In genomic region chr22:37801946-37802309, GRCh38 we compare ENCODE assay signal across 9 cellular contexts. TPM values are rescaled to one million over a fixed set of nuclear protein-coding genes. Genes with fewer than 3 reads are reported as not detected.
DNase-seq lines count a peak whose midpoint lies in the region; ATAC-seq, FAIRE-seq and TF ChIP-seq lines count a peak whose summit lies in the region.
"Had no signal": no experiment of that assay in that cellular context is flagged by ENCODE, and none has a peak within 500 bp of the region (broad histone marks: within the 10 kb centered on the region; RNA-seq: fewer than 3 reads in every experiment).

No MANE protein-coding gene starts in this region.

- H3K4me2 ChIP-seq in A549, result peak overlapping the region; percentile 99

- 14% methylated on average over 10 of the region's 13 CpGs for WGBS in A549 (ENCODE audit: missing lambda C conversion rate)

- CTCF ChIA-PET in A549 (lab: Yijun Ruan, JAX), result interaction anchor here (1.5 kb wide), 2 partner anchors 9 to 159 kb away, joined by 4 to 6 read pairs; no protein-coding TSS in a partner anchor
- CTCF ChIA-PET in HEK293T (lab: Yijun Ruan, JAX), result no interaction called here

- no peak for TF ChIP-seq RAD21 in A549 (conservative IDR thresholded peaks at IDR 0.05 in 1 of 2, IDR thresholded peaks at IDR 0.05 in 1 of 2)

- H3K4me3 Mint-ChIP-seq in activated T-helper 17 cell treated with anti-CD3 and anti-CD28 coated beads, Interleukin-2, amount 50 U/mL, for 72 hours, result peak overlapping the region; percentile 78

- H3K36me3 ChIP-seq in tibial artery, result no peaks in the 10 kb centered on the region

- no peak for TF ChIP-seq POLR2A in A549 (IDR thresholded peaks at IDR 0.05; ENCODE audit: low read length)

- H3K27ac Mint-ChIP-seq in activated T-helper 17 cell treated with anti-CD3 and anti-CD28 coated beads, Interleukin-2, amount 50 U/mL, for 72 hours, result no peak overlapping the region

- H3K36me3 Mint-ChIP-seq in activated T-helper 17 cell treated with anti-CD3 and anti-CD28 coated beads, Interleukin-2, amount 50 U/mL, for 72 hours (ENCODE audit: low read depth), result no peaks in the 10 kb centered on the region

- H3K9me3 Mint-ChIP-seq in activated T-helper 17 cell treated with anti-CD3 and anti-CD28 coated beads, Interleukin-2, amount 50 U/mL, for 72 hours, result no peaks in the 10 kb centered on the region

- POLR2A ChIA-PET in A549 (lab: Yijun Ruan, JAX) (interaction anchor here (0.6 kb wide), 1 partner anchor 8 kb away, joined by 4 read pairs; no protein-coding TSS in a partner anchor), HEK293T (lab: Yijun Ruan, JAX) (interaction anchor here (1.0 to 1.6 kb wide), 5 partner anchors 61 to 194 kb away, joined by 3 to 8 read pairs (median 3); partner anchors contain the start of genes GGA1, NOL12 and PDXP)

- TF ChIP-seq CTCF in A549 (IDR thresholded peaks at IDR 0.05), result no peak
- no peak for TF ChIP-seq CTCF in tibial artery (IDR thresholded peaks at IDR 0.05)

- peaks cover 11% of the 10 kb centered on the region for H3K27me3 Mint-ChIP-seq in activated T-helper 17 cell treated with anti-CD3 and anti-CD28 coated beads, Interleukin-2, amount 50 U/mL, for 72 hours

- H3K27me3 ChIP-seq in tibial artery, result peaks cover 0 to 5% of the 10 kb centered on the region in 2 donors

- H3K9me3 ChIP-seq in A549, result no peaks in the 10 kb centered on the region
- no peaks in the 10 kb centered on the region for H3K9me3 ChIP-seq in tibial artery

- intact Hi-C loops in left colon (cut with DNase I, micrococcal nuclease) (no loop called here), tibial artery (cut with DNase I; ENCODE audit: low total_unique reads) (no loop called here)

- no peak for ATAC-seq in A549
- no peak for ATAC-seq in activated T-helper 17 cell treated with anti-CD3 and anti-CD28 coated beads, Interleukin-2, amount 50 U/mL, for 72 hours (replicated peaks)
- peak; percentile 46 for ATAC-seq in left colon
- ATAC-seq in GM18858 (IDR thresholded peaks at IDR 0.05; ENCODE audit: unreplicated experiment), result no peak

- H3K4me1 ChIP-seq in A549 (peaks cover 16% of the 10 kb centered on the region), tibial artery (peaks cover 0 to 47% (median 33%) of the 10 kb centered on the region in 4 donors)

- H3K4me3 ChIP-seq in A549, result peak overlapping the region; percentile 64
- H3K4me3 ChIP-seq in tibial artery, result peak overlapping the region; percentile 52 to 66

- no peak for FAIRE-seq in A549 (lab: Jason Lieb, UNC)
- no peak for FAIRE-seq in HTR-8/SVneo (lab: Jason Lieb, UNC)

- H3K4me1 Mint-ChIP-seq in activated T-helper 17 cell treated with anti-CD3 and anti-CD28 coated beads, Interleukin-2, amount 50 U/mL, for 72 hours, result peaks cover 13% of the 10 kb centered on the region

- no peak for TF ChIP-seq EP300 in A549 (IDR thresholded peaks at IDR 0.05)

- DNase-seq in A549 (ENCODE audit: low read depth in 1 of 2, low spot score in 1 of 2) (peak in 1 of 2 experiments; percentile 31), HEK293T (ENCODE audit: extremely low spot score) (no peak), left colon (peak; percentile 61 to 71), tibial artery (no peak), D341Med (ENCODE audit: low spot score) (no peak), HTR-8/SVneo (ENCODE audit: insufficient read length, low spot score) (no peak)

- H3K27ac ChIP-seq in A549 (peak overlapping the region; percentile 78 to 99), tibial artery (peak overlapping the region in 1 of 2 donors; percentile 33)

TF ChIP-seq in A549, 52 proteins besides CTCF, POLR2A, EP300 and RAD21:
- no peak for TF ChIP-seq RARB (CRISPR knock-in tag; IDR thresholded peaks at IDR 0.05)
- peak; percentile 33; the same call in 1 of the 2 replicates for TF ChIP-seq USF2 (IDR thresholded peaks at IDR 0.05)
- peak; percentile 54 for TF ChIP-seq BHLHE40 (IDR thresholded peaks at IDR 0.05; ENCODE audit: low read depth, low read length)
- TF ChIP-seq JUNB (IDR thresholded peaks at IDR 0.05), result no peak
- no peak for TF ChIP-seq HEYL (CRISPR knock-in tag; IDR thresholded peaks at IDR 0.05)

TF ChIP-seq in HEK293T, 16 proteins besides CTCF, POLR2A, EP300 and RAD21:
- TF ChIP-seq CTBP1 (IDR thresholded peaks at IDR 0.05; ENCODE audit: borderline replicate concordance) (no peak), FOXA1 (IDR thresholded peaks at IDR 0.05) (no peak), PKNOX1 (IDR thresholded peaks at IDR 0.05) (no peak), ARNT (IDR thresholded peaks at IDR 0.05) (0 out of 2 replicates have a peak, but pooled peaks have one; percentile 7), LEF1 (IDR thresholded peaks at IDR 0.05; ENCODE audit: borderline replicate concordance) (no peak)

RNA-seq across cellular contexts. Expression of gene GCAT, which starts 5.8 kb away (rescaled TPM):
- polyA plus RNA-seq in A549 (2011; rRNA removed) (1.2 and 1.3 TPM in 2 replicates), A549 (2017; fragmentation: RNase III; extraction: RNeasy Plus Mini Kit Qiagen cat#74134 plus additional on column Dnase treatment) (2.1 to 3.1 TPM (median 2.6 TPM) in 3 replicates)
- polyA plus RNA-seq in A549 (2012; cell fraction: cytosol; rRNA removed), result 3.2 and 4.8 TPM in 2 replicates
- 5.1 and 6.7 TPM in 2 replicates for polyA plus RNA-seq in A549 (2012; cell fraction: nucleus; rRNA removed)
- 2.2 and 3.6 TPM in 2 replicates for polyA minus RNA-seq in A549 (2011; rRNA and poly(A)+ RNA removed)
- total RNA-seq in activated T-helper 17 cell treated with anti-CD3 and anti-CD28 coated beads, Interleukin-2, amount 50 U/mL, for 72 hours, result 1 to 10 TPM; 4.2 to 5.1 TPM
- 10 to 100 TPM; 10.2 to 10.6 TPM for total RNA-seq in left colon

RNA-seq across cellular contexts. Expression of gene GALR3, which starts 21.3 kb away (rescaled TPM):
- polyA plus RNA-seq in A549 (2011; rRNA removed) (not detected in 2 replicates), A549 (2017; fragmentation: RNase III; extraction: RNeasy Plus Mini Kit Qiagen cat#74134 plus additional on column Dnase treatment) (not detected in 3 replicates)
- polyA plus RNA-seq in A549 (2012; cell fraction: cytosol; rRNA removed), result not detected in 2 replicates
- polyA plus RNA-seq in A549 (2012; cell fraction: nucleus; rRNA removed), result 0.06 TPM in 1 of 2 replicates, not detected in the other
- polyA minus RNA-seq in A549 (2011; rRNA and poly(A)+ RNA removed), result not detected in 2 replicates
- total RNA-seq in activated T-helper 17 cell treated with anti-CD3 and anti-CD28 coated beads, Interleukin-2, amount 50 U/mL, for 72 hours, result not detected
- not detected for total RNA-seq in left colon
- total RNA-seq: dermis microvascular lymphatic vessel endothelial cell had no signal

RNA-seq across cellular contexts. Expression of gene ANKRD54, which starts 42.2 kb away (rescaled TPM):
- polyA plus RNA-seq in A549 (2011; rRNA removed), result 13.2 and 15.2 TPM in 2 replicates
- polyA plus RNA-seq in A549 (2012; cell fraction: cytosol; rRNA removed), result 27.2 and 35.3 TPM in 2 replicates
- polyA plus RNA-seq in A549 (2012; cell fraction: nucleus; rRNA removed), result 50.3 and 76.5 TPM in 2 replicates
- 19.3 to 21.8 TPM (median 21.1 TPM) in 3 replicates for polyA plus RNA-seq in A549 (2017; fragmentation: RNase III; extraction: RNeasy Plus Mini Kit Qiagen cat#74134 plus additional on column Dnase treatment)
- 14.0 and 17.0 TPM in 2 replicates for polyA minus RNA-seq in A549 (2011; rRNA and poly(A)+ RNA removed)
- total RNA-seq in activated T-helper 17 cell treated with anti-CD3 and anti-CD28 coated beads, Interleukin-2, amount 50 U/mL, for 72 hours, result 10 to 100 TPM; 13.0 to 25.2 TPM
- total RNA-seq in left colon, result 10 to 100 TPM; 21.1 to 25.6 TPM

RNA-seq across cellular contexts. Expression of gene EIF3L, which starts 47.3 kb away (rescaled TPM):
- 423 and 493 TPM in 2 replicates for polyA plus RNA-seq in A549 (2011; rRNA removed)
- polyA plus RNA-seq in A549 (2012; cell fraction: cytosol; rRNA removed), result 206 and 272 TPM in 2 replicates
- 133 and 171 TPM in 2 replicates for polyA plus RNA-seq in A549 (2012; cell fraction: nucleus; rRNA removed)
- 212 to 222 TPM (median 218 TPM) in 3 replicates for polyA plus RNA-seq in A549 (2017; fragmentation: RNase III; extraction: RNeasy Plus Mini Kit Qiagen cat#74134 plus additional on column Dnase treatment)
- 412 and 554 TPM in 2 replicates for polyA minus RNA-seq in A549 (2011; rRNA and poly(A)+ RNA removed)
- 100 to 1,000 TPM; 553 to 834 TPM for total RNA-seq in activated T-helper 17 cell treated with anti-CD3 and anti-CD28 coated beads, Interleukin-2, amount 50 U/mL, for 72 hours
- 100 to 1,000 TPM; 362 to 388 TPM for total RNA-seq in left colon

Comparison
In these comparisons a context has a peak if more than half of its experiments do, and no peak if none do; other contexts are left out.
1. DNase-seq: peak in left colon (2 of 2); none in HEK293T (single experiment), tibial artery (0 of 2), D341Med (single experiment) and HTR-8/SVneo (single experiment).